In the genomic region with DNA sequence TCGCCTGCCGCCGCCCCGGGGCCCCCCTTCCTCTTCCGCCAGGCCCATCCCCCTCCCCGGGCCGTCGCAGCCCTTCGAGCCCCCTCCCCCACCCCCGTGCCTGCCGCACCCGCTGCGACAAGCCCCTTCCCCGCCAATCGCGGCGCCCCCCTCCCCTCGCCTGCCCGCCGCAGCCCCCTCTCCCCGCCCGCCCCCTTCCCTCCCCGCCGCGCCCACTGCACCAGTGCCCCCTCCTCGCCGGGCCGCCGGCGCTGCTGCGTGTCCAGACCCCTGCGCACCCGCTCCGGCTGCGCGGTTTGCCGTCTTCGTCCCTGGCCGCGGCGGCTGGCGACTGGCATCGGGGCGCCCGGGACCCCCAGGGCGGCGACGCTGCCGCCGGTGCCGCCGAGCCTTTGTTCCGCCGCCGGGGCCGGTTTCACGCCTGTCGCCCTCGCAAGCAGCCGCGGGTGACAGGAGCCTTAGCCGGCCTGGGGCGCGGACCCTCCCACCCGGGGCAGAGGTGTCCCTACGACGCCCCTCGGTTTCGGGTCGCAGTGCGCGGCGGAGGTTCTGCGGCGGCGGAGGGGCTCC, we compare ENCODE assay signal across 12 cellular contexts. TPM values are rescaled to one million over a fixed set of nuclear protein-coding genes. Genes with fewer than 3 reads are reported as not detected.
DNase-seq lines count a peak whose midpoint lies in the region; ATAC-seq, FAIRE-seq and TF ChIP-seq lines count a peak whose summit lies in the region.
"Had no signal": no experiment of that assay in that cellular context is flagged by ENCODE, and none has a peak within 500 bp of the region (broad histone marks: within the 10 kb centered on the region; RNA-seq: fewer than 3 reads in every experiment).

No MANE protein-coding gene starts in this region.

- TF ChIP-seq CTCF in SK-N-SH (IDR thresholded peaks at IDR 0.05) (no peak), dorsolateral prefrontal cortex (IDR thresholded peaks at IDR 0.05 in 54 of 56, conservative IDR thresholded peaks at IDR 0.05 in 2 of 56; ENCODE audit: low read depth in 1 of 56, partially characterized antibody in 56 of 56) (no peak), tibial artery (IDR thresholded peaks at IDR 0.05) (no peak)

- TF ChIP-seq EP300 in SK-N-SH (IDR thresholded peaks at IDR 0.05; ENCODE audit: borderline replicate concordance in 1 of 2, low read depth in 1 of 2, low read length in 1 of 2) = no peak

- no peaks in the 10 kb centered on the region for H3K36me3 ChIP-seq in SK-N-SH (replicated peaks in 1 of 2; ENCODE audit: control insufficient read depth in 1 of 2, insufficient read depth in 2 of 2, low read length in 1 of 2)
- H3K36me3 ChIP-seq in mesodermal cell (ENCODE audit: control insufficient read depth, insufficient read depth, low read length) = no peaks in the 10 kb centered on the region
- H3K36me3 ChIP-seq in tibial artery = no peaks in the 10 kb centered on the region
- H3K36me3 ChIP-seq: Peyer's patch had no signal

- H3K9me3 ChIP-seq in SK-N-SH (no peaks in the 10 kb centered on the region), mesodermal cell (ENCODE audit: control insufficient read depth, low read length) (no peaks in the 10 kb centered on the region), tibial artery (no peaks in the 10 kb centered on the region)
- H3K9me3 ChIP-seq: Peyer's patch had no signal

- CTCF ChIA-PET in SK-N-SH (lab: Yijun Ruan, JAX) = interaction anchor here (1.0 to 2.6 kb wide), 2 partner anchors 15 to 112 kb away, joined by 3 to 10 read pairs; no protein-coding TSS in a partner anchor

- no peak for FAIRE-seq in GM12891 (lab: Jason Lieb, UNC)

- WGBS in SK-N-SH (ENCODE audit: low lambda C conversion rate) = 22% methylated on average over 18 of the region's 76 CpGs
- 0 to 2% methylated on average over 38 to 39 of the region's 76 CpGs for WGBS in mesodermal cell (ENCODE audit: insufficient coverage in 2 of 2), 2 experiments

- H4K20me1 ChIP-seq in SK-N-SH (ENCODE audit: insufficient read depth) = peaks cover 73% of the 10 kb centered on the region

- no peaks in the 10 kb centered on the region for H3F3A ChIP-seq in SK-N-SH (replicated peaks; ENCODE audit: insufficient read depth)

- H3K4me3 ChIP-seq in SK-N-SH (ENCODE audit: low read depth in 2 of 2, low read length in 1 of 2) = peak overlapping the region; percentile 39 to 54
- H3K4me3 ChIP-seq in dorsolateral prefrontal cortex = peak overlapping the region; percentile 14 to 84 (median 60)
- H3K4me3 ChIP-seq in mesodermal cell (ENCODE audit: extremely low read depth, insufficient read depth, low read length, poor library complexity, severe bottlenecking) = peak overlapping the region; percentile 24
- H3K4me3 ChIP-seq in tibial artery = peak overlapping the region; percentile 61 to 83

- peak overlapping the region; percentile 73 for H3K4me2 ChIP-seq in SK-N-SH

- no peaks in the 10 kb centered on the region for H3K27me3 ChIP-seq in SK-N-SH (ENCODE audit: insufficient read depth)
- no peaks in the 10 kb centered on the region for H3K27me3 ChIP-seq in dorsolateral prefrontal cortex
- no peaks in the 10 kb centered on the region for H3K27me3 ChIP-seq in tibial artery

- H3K4me1 ChIP-seq in SK-N-SH (ENCODE audit: control insufficient read depth in 1 of 2, insufficient read depth in 2 of 2, low read depth in 1 of 2, low read length in 1 of 2) (peaks cover 6 to 26% of the 10 kb centered on the region in 2 experiments; a peak in 2 of 4 replicates), mesodermal cell (ENCODE audit: control insufficient read depth, insufficient read depth, low read length, poor library complexity, severe bottlenecking) (peaks cover 65% of the 10 kb centered on the region), tibial artery (peaks cover 0 to 57% (median 35%) of the 10 kb centered on the region in 4 donors)

- no peak for TF ChIP-seq POLR2A in GM12891 (IDR thresholded peaks at IDR 0.05; ENCODE audit: low read depth, low read length)

- H2AFZ ChIP-seq in SK-N-SH (ENCODE audit: low read depth) = no peak overlapping the region

- intact Hi-C loops in dorsolateral prefrontal cortex (cut with DNase I) = loop anchor here (5.0 to 10.0 kb wide), 2 partner anchors 109 to 111 kb away; a partner anchor contains a TSS
- intact Hi-C loops in tibial artery (cut with DNase I; ENCODE audit: low total_unique reads) = loop anchor here (10.0 kb wide), 1 partner anchor 101 kb away; a partner anchor contains a TSS

- peaks cover 16% of the 10 kb centered on the region; the same call in 1 of the 2 replicates for H3K79me2 ChIP-seq in SK-N-SH (ENCODE audit: insufficient read depth)

- no peaks in the 10 kb centered on the region for H3K9me2 ChIP-seq in SK-N-SH

- POLR2A ChIA-PET in SK-N-SH (lab: Yijun Ruan, JAX) = no interaction called here

- DNase-seq in SK-N-SH (peak; percentile 85), dorsolateral prefrontal cortex (peak in 2 of 10 donors; percentile 22 to 48), tibial artery (no peak), GM12891 (ENCODE audit: insufficient read length, low spot score) (no peak), midbrain (lab: John Stamatoyannopoulos, UW) (no peak)
- DNase-seq: EL, hippocampal formation, NCI-H2081, Peyer's patch had no signal

- ATAC-seq in SK-N-SH treated with all-trans-retinoic acid at 6 μM for 48 hours = no peak
- ATAC-seq in GM19463 (IDR thresholded peaks at IDR 0.05; ENCODE audit: unreplicated experiment) = no peak

- H3K9ac ChIP-seq in SK-N-SH = no peak overlapping the region

- H3K27ac ChIP-seq in SK-N-SH (ENCODE audit: low read depth in 2 of 2, low read length in 1 of 2) (no peak overlapping the region), dorsolateral prefrontal cortex (peak overlapping the region in 57 of 59 donors; percentile 29 to 97 (median 85)), mesodermal cell (ENCODE audit: low read depth, low read length, severe bottlenecking) (no peak overlapping the region), tibial artery (no peak overlapping the region)
- H3K27ac ChIP-seq: Peyer's patch had no signal

- no peak for TF ChIP-seq RAD21 in SK-N-SH (IDR thresholded peaks at IDR 0.05; ENCODE audit: low read length)

TF ChIP-seq in SK-N-SH, 30 proteins besides CTCF, POLR2A, EP300 and RAD21 (continues in another document):
- TF ChIP-seq FOXM1 (IDR thresholded peaks at IDR 0.05; ENCODE audit: low read depth) (no peak), GATA2 (CRISPR knock-in tag; IDR thresholded peaks at IDR 0.05) (no peak), RXRA (IDR thresholded peaks at IDR 0.05; ENCODE audit: borderline replicate concordance, low read depth) (no peak)
- TF ChIP-seq, protein P1, sequence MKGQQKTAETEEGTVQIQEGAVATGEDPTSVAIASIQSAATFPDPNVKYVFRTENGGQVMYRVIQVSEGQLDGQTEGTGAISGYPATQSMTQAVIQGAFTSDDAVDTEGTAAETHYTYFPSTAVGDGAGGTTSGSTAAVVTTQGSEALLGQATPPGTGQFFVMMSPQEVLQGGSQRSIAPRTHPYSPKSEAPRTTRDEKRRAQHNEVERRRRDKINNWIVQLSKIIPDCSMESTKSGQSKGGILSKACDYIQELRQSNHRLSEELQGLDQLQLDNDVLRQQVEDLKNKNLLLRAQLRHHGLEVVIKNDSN (IDR thresholded peaks at IDR 0.05; ENCODE audit: borderline replicate concordance, low read depth) = no peak

TF ChIP-seq in SK-N-SH treated with all-trans-retinoic acid at 6 μM for 48 hours, 23 proteins besides CTCF, POLR2A, EP300 and RAD21 (continues in another document):
- no peak for TF ChIP-seq RARB (CRISPR knock-in tag; IDR thresholded peaks at IDR 0.05)
- TF ChIP-seq ZC3H10 (CRISPR knock-in tag; IDR thresholded peaks at IDR 0.05) = no peak
- TF ChIP-seq ZFP30 (CRISPR knock-in tag; IDR thresholded peaks at IDR 0.05) = no peak
- no peak for TF ChIP-seq ZNF565 (CRISPR knock-in tag; conservative IDR thresholded peaks at IDR 0.05; ENCODE audit: low read depth)
- TF ChIP-seq, protein P2, sequence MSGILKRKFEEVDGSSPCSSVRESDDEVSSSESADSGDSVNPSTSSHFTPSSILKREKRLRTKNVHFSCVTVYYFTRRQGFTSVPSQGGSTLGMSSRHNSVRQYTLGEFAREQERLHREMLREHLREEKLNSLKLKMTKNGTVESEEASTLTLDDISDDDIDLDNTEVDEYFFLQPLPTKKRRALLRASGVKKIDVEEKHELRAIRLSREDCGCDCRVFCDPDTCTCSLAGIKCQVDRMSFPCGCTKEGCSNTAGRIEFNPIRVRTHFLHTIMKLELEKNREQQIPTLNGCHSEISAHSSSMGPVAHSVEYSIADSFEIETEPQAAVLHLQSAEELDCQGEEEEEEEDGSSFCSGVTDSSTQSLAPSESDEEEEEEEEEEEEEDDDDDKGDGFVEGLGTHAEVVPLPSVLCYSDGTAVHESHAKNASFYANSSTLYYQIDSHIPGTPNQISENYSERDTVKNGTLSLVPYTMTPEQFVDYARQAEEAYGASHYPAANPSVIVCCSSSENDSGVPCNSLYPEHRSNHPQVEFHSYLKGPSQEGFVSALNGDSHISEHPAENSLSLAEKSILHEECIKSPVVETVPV (CRISPR knock-in tag; IDR thresholded peaks at IDR 0.05) = no peak
- no peak for TF ChIP-seq SNAI2 (CRISPR knock-in tag; IDR thresholded peaks at IDR 0.05)

TF ChIP-seq in GM12891, 5 proteins besides CTCF, POLR2A, EP300 and RAD21:
- TF ChIP-seq POU2F2 (IDR thresholded peaks at IDR 0.05; ENCODE audit: low read depth, low read length) (no peak), SPI1 (IDR thresholded peaks at IDR 0.05; ENCODE audit: low read depth, low read length) (no peak), TAF1 (IDR thresholded peaks at IDR 0.05; ENCODE audit: low read depth, low read length) (no peak), POLR2AphosphoS5 (IDR thresholded peaks at IDR 0.05; ENCODE audit: low read depth, low read length) (no peak), PAX5 (IDR thresholded peaks at IDR 0.05; ENCODE audit: insufficient read depth, low read length, severe bottlenecking) (no peak)

RNA-seq across cellular contexts. Expression of a gene that starts 18.1 kb away (rescaled TPM):
- polyA plus RNA-seq in SK-N-SH (2012; rRNA removed) = 49.0 and 65.5 TPM in 2 replicates
- polyA plus RNA-seq in SK-N-SH (2012; cell fraction: cytosol; rRNA removed) = 25.9 and 50.4 TPM in 2 replicates
- 183 TPM in 2 replicates for polyA plus RNA-seq in SK-N-SH (2012; cell fraction: nucleus; rRNA removed)
- 100 to 1,000 TPM in 94 of 120 experiments, 10 to 100 TPM in 26; 67.1 to 206 (median 116) TPM for total RNA-seq in dorsolateral prefrontal cortex
- polyA plus RNA-seq in mesodermal cell (2013, experiment 1 of 2) = 61.4 TPM
- polyA plus RNA-seq in mesodermal cell (2013, experiment 2 of 2) = 48.8 TPM
- 0.19 TPM for polyA plus RNA-seq in GM12891 (2012; ENCODE audit: low read depth, missing spikeins)

Comparison
In these comparisons a context has a peak if more than half of its experiments do, and no peak if none do; other contexts are left out.
1. H3K27ac ChIP-seq: peak in dorsolateral prefrontal cortex (57 of 59); none in SK-N-SH (0 of 2), mesodermal cell (single experiment) and tibial artery (0 of 2).
2. Peak in every context shown above with its lines, with median percentiles within 50 percentile points of each other: H3K4me3 ChIP-seq.